Comparison of ENCODE assay signal across 8 cellular contexts in the genomic region with DNA sequence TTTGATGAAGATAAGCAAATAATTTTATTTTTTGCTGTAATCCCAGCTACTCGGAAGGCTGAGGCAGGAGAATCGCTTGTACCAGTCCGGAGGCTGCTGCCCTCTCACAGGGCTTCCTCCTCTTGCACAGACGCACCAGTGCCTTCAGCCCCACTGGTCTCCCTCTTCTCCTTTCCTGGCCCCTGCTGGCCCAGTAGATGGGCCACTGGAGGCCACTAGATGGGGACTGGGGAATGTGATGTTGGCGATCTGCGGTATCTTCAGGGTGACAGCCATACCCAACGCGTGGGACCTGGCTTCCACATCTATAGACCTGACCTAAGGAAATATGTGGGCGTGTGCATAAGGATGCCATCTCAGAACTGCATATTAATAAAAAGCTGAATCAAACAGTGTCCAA. TPM values are rescaled to one million over a fixed set of nuclear protein-coding genes. Genes with fewer than 3 reads are reported as not detected.
DNase-seq lines count a peak whose midpoint lies in the region; ATAC-seq, FAIRE-seq and TF ChIP-seq lines count a peak whose summit lies in the region.
"Not testable (repeated sequence)": the region's sequence is repeated elsewhere in the genome, so short reads cannot be mapped to it uniquely, and the experiment has no call there.

No MANE protein-coding gene starts in this region.

- not testable (repeated sequence) for H3K27me3 ChIP-seq in bronchial epithelial cell (ENCODE audit: control insufficient read depth, insufficient read depth, low read length); upper lobe of right lung

- H3K9me3 ChIP-seq in upper lobe of right lung: not testable (repeated sequence)

- not testable (repeated sequence) for H3K36me3 ChIP-seq in bronchial epithelial cell (ENCODE audit: control insufficient read depth, insufficient read depth, low read length); upper lobe of right lung

- TF ChIP-seq POLR2A in GM12891 (IDR thresholded peaks at IDR 0.05; ENCODE audit: low read depth, low read length): not testable (repeated sequence)

- H3K36me3 Mint-ChIP-seq in activated naive CD8-positive, alpha-beta T cell treated with anti-CD3 and anti-CD28 coated beads, Interleukin-2, amount 10 ng/mL, durations not matched to agents 7 days and 5 days; type B pancreatic cell: not testable (repeated sequence)

- H3K27me3 Mint-ChIP-seq in activated naive CD8-positive, alpha-beta T cell treated with anti-CD3 and anti-CD28 coated beads, Interleukin-2, amount 10 ng/mL, durations not matched to agents 7 days and 5 days; type B pancreatic cell: not testable (repeated sequence)

- H3K9me3 Mint-ChIP-seq in activated naive CD8-positive, alpha-beta T cell treated with anti-CD3 and anti-CD28 coated beads, Interleukin-2, amount 10 ng/mL, durations not matched to agents 7 days and 5 days; type B pancreatic cell: not testable (repeated sequence)

- not testable (repeated sequence) for H3K4me1 ChIP-seq in upper lobe of right lung

- POLR2A ChIA-PET in activated naive CD8-positive, alpha-beta T cell treated with anti-CD3 and anti-CD28 coated beads, Interleukin-2, amount 10 ng/mL, durations not matched to agents 7 days and 5 days (lab: Charles Lee): not testable (repeated sequence)

- H3K27ac Mint-ChIP-seq in activated naive CD8-positive, alpha-beta T cell treated with anti-CD3 and anti-CD28 coated beads, Interleukin-2, amount 10 ng/mL, durations not matched to agents 7 days and 5 days; type B pancreatic cell: not testable (repeated sequence)

- intact Hi-C loops in Right ventricle myocardium superior (cut with DNase I); posterior vena cava (cut with DNase I); upper lobe of right lung (cut with DNase I): not testable (repeated sequence)

- DNase-seq in GM12891 (ENCODE audit: insufficient read length, low spot score); bronchial epithelial cell (ENCODE audit: low read depth); Right ventricle myocardium superior; left lobe of liver (ENCODE audit: low spot score): not testable (repeated sequence)
- DNase-seq in activated naive CD8-positive, alpha-beta T cell treated with anti-CD3 and anti-CD28 coated beads, Interleukin-2, amount 10 ng/mL, durations not matched to agents 7 days and 5 days: peak; percentile 20
- DNase-seq in posterior vena cava (ENCODE audit: low spot score) (peak; percentile 24), type B pancreatic cell (ENCODE audit: extremely low spot score, unreplicated experiment) (peak; percentile 27), upper lobe of right lung (peak; percentile 52)

- not testable (repeated sequence) for H3K27ac ChIP-seq in upper lobe of right lung

- not testable (repeated sequence) for H3K4me1 Mint-ChIP-seq in activated naive CD8-positive, alpha-beta T cell treated with anti-CD3 and anti-CD28 coated beads, Interleukin-2, amount 10 ng/mL, durations not matched to agents 7 days and 5 days; type B pancreatic cell (ENCODE audit: unreplicated experiment)

- not testable (repeated sequence) for TF ChIP-seq CTCF in bronchial epithelial cell (IDR thresholded peaks at IDR 0.05; ENCODE audit: insufficient read depth, low read length, severe bottlenecking); type B pancreatic cell (conservative IDR thresholded peaks at IDR 0.05); upper lobe of right lung (IDR thresholded peaks at IDR 0.05)

- not testable (repeated sequence) for ATAC-seq in activated naive CD8-positive, alpha-beta T cell treated with anti-CD3 and anti-CD28 coated beads, Interleukin-2, amount 10 ng/mL, durations not matched to agents 7 days and 5 days (ENCODE audit: low read depth)
- ATAC-seq in Right ventricle myocardium superior (ENCODE audit: poor library complexity) (peak; percentile 30), left lobe of liver (peak; percentile 26), upper lobe of right lung (peak; percentile 69)

- H3K4me3 ChIP-seq in bronchial epithelial cell (ENCODE audit: low read depth, low read length); upper lobe of right lung: not testable (repeated sequence)

- FAIRE-seq in GM12891 (lab: Jason Lieb, UNC) (peak; percentile 50), bronchial epithelial cell (lab: Jason Lieb, UNC) (peak; percentile 13)

- not testable (repeated sequence) for H3K4me3 Mint-ChIP-seq in activated naive CD8-positive, alpha-beta T cell treated with anti-CD3 and anti-CD28 coated beads, Interleukin-2, amount 10 ng/mL, durations not matched to agents 7 days and 5 days; type B pancreatic cell

RNA-seq across cellular contexts. Expression of gene ARL17B, which starts 38.4 kb away (rescaled TPM):
- 7.0 TPM for polyA plus RNA-seq in GM12891 (2012; ENCODE audit: low read depth, missing spikeins)
- total RNA-seq in activated naive CD8-positive, alpha-beta T cell treated with anti-CD3 and anti-CD28 coated beads, Interleukin-2, amount 10 ng/mL, durations not matched to agents 7 days and 5 days: 10 to 100 TPM; 23.2 to 23.8 TPM
- total RNA-seq in bronchial epithelial cell (1.5 and 2.1 TPM in 2 replicates), Right ventricle myocardium superior (16.2 TPM), left lobe of liver (15.5 TPM), posterior vena cava (10 to 100 TPM in 1 of 2 donors, 1 to 10 TPM in 1; 7.1 to 17.1 TPM), type B pancreatic cell (ENCODE audit: low replicate concordance) (8.3 and 16.9 TPM in 2 replicates), upper lobe of right lung (31.0 TPM)
